1 cellular context compared by ENCODE assay signal in genomic region chr9:137219757-137220316, GRCh38.
TF ChIP-seq lines count a peak whose summit lies in the region.

No MANE protein-coding gene starts in this region.

TF ChIP-seq in HCT116, 20 proteins besides CTCF, POLR2A, EP300 and RAD21:
- TF ChIP-seq ZBTB33 (IDR thresholded peaks at IDR 0.05; ENCODE audit: extremely low read depth, insufficient replicate concordance, low read length): no peak
- TF ChIP-seq MAX (IDR thresholded peaks at IDR 0.05): no peak
- no peak for TF ChIP-seq SRF (IDR thresholded peaks at IDR 0.05; ENCODE audit: low read depth)
- no peak for TF ChIP-seq ZNF274 (IDR thresholded peaks at IDR 0.05; ENCODE audit: low read depth, low read length)
- no peak for TF ChIP-seq EZH2 (IDR thresholded peaks at IDR 0.05)
- TF ChIP-seq EZH2phosphoT487 (IDR thresholded peaks at IDR 0.05; ENCODE audit: borderline replicate concordance): no peak
- no peak for TF ChIP-seq SIN3A (IDR thresholded peaks at IDR 0.05; ENCODE audit: low read depth)
- TF ChIP-seq CBX3 (IDR thresholded peaks at IDR 0.05; ENCODE audit: low read depth): no peak
- TF ChIP-seq EGR1 (IDR thresholded peaks at IDR 0.05; ENCODE audit: low read depth): no peak
- TF ChIP-seq TCF7L2 (IDR thresholded peaks at IDR 0.05; ENCODE audit: borderline replicate concordance, extremely low read depth, insufficient read depth, insufficient read length): no peak
- TF ChIP-seq POLR2AphosphoS5 (IDR thresholded peaks at IDR 0.05; ENCODE audit: low read depth, low read length): no peak
- no peak for TF ChIP-seq FOSL1 (IDR thresholded peaks at IDR 0.05; ENCODE audit: low read depth)
- TF ChIP-seq ZFX (IDR thresholded peaks at IDR 0.05): no peak
- no peak for TF ChIP-seq CEBPB (IDR thresholded peaks at IDR 0.05; ENCODE audit: low read depth)
- TF ChIP-seq JUND (IDR thresholded peaks at IDR 0.05): no peak
- no peak for TF ChIP-seq ATF3 (IDR thresholded peaks at IDR 0.05)
- no peak for TF ChIP-seq REST (IDR thresholded peaks at IDR 0.05; ENCODE audit: low read depth)
- TF ChIP-seq YY1 (IDR thresholded peaks at IDR 0.05; ENCODE audit: extremely low read depth, insufficient replicate concordance, low read depth, low read length): no peak
TF ChIP-seq in HCT116: peak in this region for 0.
